In genomic region chr9:15426019-15426418, GRCh38 we compare ENCODE assay signal across 11 cellular contexts. TPM values are rescaled to one million over a fixed set of nuclear protein-coding genes. Genes with fewer than 3 reads are reported as not detected.
DNase-seq lines count a peak whose midpoint lies in the region; ATAC-seq and TF ChIP-seq lines count a peak whose summit lies in the region.
"Had no signal": no experiment of that assay in that cellular context is flagged by ENCODE, and none has a peak within 500 bp of the region (broad histone marks: within the 10 kb centered on the region; RNA-seq: fewer than 3 reads in every experiment).

No MANE protein-coding gene starts in this region.

- ATAC-seq in CD4-positive, CD25-positive, alpha-beta regulatory T cell (ENCODE audit: low read depth in 2 of 2), result no peak
- peak; percentile 21 for ATAC-seq in GM19035 (IDR thresholded peaks at IDR 0.05; ENCODE audit: unreplicated experiment)
- ATAC-seq in HG02870 (IDR thresholded peaks at IDR 0.05; ENCODE audit: unreplicated experiment), result peak; percentile 58

- CTCF ChIA-PET in OCI-LY7 (lab: Charles Lee; ENCODE audit: unreplicated experiment), result no interaction called here

- H3K27ac ChIP-seq in CD4-positive, CD25-positive, alpha-beta regulatory T cell (ENCODE audit: insufficient read depth, low read length, poor library complexity, severe bottlenecking), result no peak overlapping the region
- peak overlapping the region; percentile 50 for H3K27ac ChIP-seq in OCI-LY7 (ENCODE audit: low read depth, low read length, poor library complexity, severe bottlenecking)
- H3K27ac ChIP-seq: SJSA1 had no signal

- POLR2A ChIA-PET in OCI-LY7 (lab: Charles Lee), result interaction anchor here (0.8 to 1.2 kb wide), 3 partner anchors 28 to 127 kb away, joined by 3 read pairs; no protein-coding TSS in a partner anchor

- no peaks in the 10 kb centered on the region for H3K27me3 Mint-ChIP-seq in CD4-positive, CD25-positive, alpha-beta regulatory T cell

- no peaks in the 10 kb centered on the region for H3K9me3 ChIP-seq in CD4-positive, CD25-positive, alpha-beta regulatory T cell (ENCODE audit: control insufficient read depth in 2 of 2, low read length in 2 of 2)
- H3K9me3 ChIP-seq in OCI-LY7 (ENCODE audit: low read length), result no peaks in the 10 kb centered on the region
- H3K9me3 ChIP-seq: MG63, SJSA1 had no signal

- H3K36me3 Mint-ChIP-seq in CD4-positive, CD25-positive, alpha-beta regulatory T cell, result peaks cover 24% of the 10 kb centered on the region

- BruUV-seq in OCI-LY7 (replicated peaks; lab: Mats Ljungman, UMichigan), result no TSS peak

- H3K36me3 ChIP-seq in CD4-positive, CD25-positive, alpha-beta regulatory T cell (ENCODE audit: control insufficient read depth, insufficient read depth, low read length), result peaks cover 23% of the 10 kb centered on the region
- peaks cover 66% of the 10 kb centered on the region for H3K36me3 ChIP-seq in OCI-LY7 (ENCODE audit: insufficient read depth, low read length)

- no peak overlapping the region for H2AFZ ChIP-seq in OCI-LY7 (ENCODE audit: low read length)

- H3K4me3 Mint-ChIP-seq in CD4-positive, CD25-positive, alpha-beta regulatory T cell, result peak overlapping the region in 3 of 4 donors; percentile 50 to 90 (median 79)

- TF ChIP-seq CTCF in OCI-LY7 (conservative IDR thresholded peaks at IDR 0.05; ENCODE audit: low read length), result no peak

- H3K4me1 ChIP-seq in CD4-positive, CD25-positive, alpha-beta regulatory T cell (ENCODE audit: control insufficient read depth, insufficient read depth, low read length, poor library complexity, severe bottlenecking), result peaks cover 54% of the 10 kb centered on the region
- H3K4me1 ChIP-seq in OCI-LY7 (ENCODE audit: insufficient read depth, low read length, poor library complexity, severe bottlenecking), result peaks cover 42% of the 10 kb centered on the region

- H3K9me3 Mint-ChIP-seq in CD4-positive, CD25-positive, alpha-beta regulatory T cell, result peaks cover 0 to 1% (median 0%) of the 10 kb centered on the region in 7 donors

- DNase-seq in CD4-positive, CD25-positive, alpha-beta regulatory T cell, result no peak
- DNase-seq in OCI-LY7 (ENCODE audit: low spot score) (peak; percentile 65), NCI-H2171 (lab: John Stamatoyannopoulos, UW) (no peak), SW 1271 (lab: John Stamatoyannopoulos, UW) (no peak), NCI-H1105 (lab: John Stamatoyannopoulos, UW) (no peak)
- DNase-seq in activated CD8-positive, alpha-beta memory T cell treated with anti-CD3 and anti-CD28 coated beads for 24 hours, result no peak
- DNase-seq: effector memory CD4-positive, alpha-beta T cell; MG63 had no signal

- H4K20me1 ChIP-seq in OCI-LY7 (ENCODE audit: insufficient read depth, low read length), result peaks cover 7% of the 10 kb centered on the region

- no peak overlapping the region for H3K27ac Mint-ChIP-seq in CD4-positive, CD25-positive, alpha-beta regulatory T cell

- intact Hi-C loops in OCI-LY7 (cut with micrococcal nuclease; ENCODE audit: unreplicated experiment), result no loop called here

- H3K79me2 ChIP-seq in OCI-LY7 (ENCODE audit: insufficient read depth, low read depth, low read length), result peaks cover 80% of the 10 kb centered on the region

- H3K4me2 ChIP-seq in OCI-LY7 (ENCODE audit: low read length), result peak overlapping the region; percentile 90

- no peaks in the 10 kb centered on the region for H3K27me3 ChIP-seq in CD4-positive, CD25-positive, alpha-beta regulatory T cell (ENCODE audit: control insufficient read depth, insufficient read depth, low read length)
- H3K27me3 ChIP-seq: MG63, SJSA1 had no signal

- no peaks in the 10 kb centered on the region for H3K9me2 ChIP-seq in OCI-LY7 (ENCODE audit: insufficient read depth, low read length)

- H3K4me1 Mint-ChIP-seq in CD4-positive, CD25-positive, alpha-beta regulatory T cell, result peaks cover 48 to 74% (median 59%) of the 10 kb centered on the region in 4 donors

- H3K4me3 ChIP-seq in CD4-positive, CD25-positive, alpha-beta regulatory T cell (ENCODE audit: low read depth, low read length), result no peak overlapping the region
- peak overlapping the region; percentile 40 for H3K4me3 ChIP-seq in OCI-LY7 (ENCODE audit: low read depth, low read length, poor library complexity, severe bottlenecking)
- H3K4me3 ChIP-seq: MG63, SJSA1 had no signal

RNA-seq across cellular contexts. Expression of gene SNAPC3, which starts 3.3 kb away (rescaled TPM):
- total RNA-seq in CD4-positive, CD25-positive, alpha-beta regulatory T cell, result 14.0 TPM
- polyA plus RNA-seq in CD4-positive, CD25-positive, alpha-beta regulatory T cell, result 10 to 100 TPM in 3 of 4 donors, 1 to 10 TPM in 1; 8.1 to 15.3 (median 12.5) TPM
- 54.2 and 66.1 TPM in 2 replicates for total RNA-seq in OCI-LY7 (2014; rRNA removed; shearing (Covaris generic))
- total RNA-seq in OCI-LY7 (2022), result 49.4 and 57.2 TPM in 2 replicates

Comparison
In these comparisons a context has a peak if more than half of its experiments do, and no peak if none do; other contexts are left out.
1. ATAC-seq: peak in GM19035 (single experiment) and HG02870 (single experiment); none in CD4-positive, CD25-positive, alpha-beta regulatory T cell (0 of 2).